ENCODE assay signal across 21 cellular contexts in the genomic region with DNA sequence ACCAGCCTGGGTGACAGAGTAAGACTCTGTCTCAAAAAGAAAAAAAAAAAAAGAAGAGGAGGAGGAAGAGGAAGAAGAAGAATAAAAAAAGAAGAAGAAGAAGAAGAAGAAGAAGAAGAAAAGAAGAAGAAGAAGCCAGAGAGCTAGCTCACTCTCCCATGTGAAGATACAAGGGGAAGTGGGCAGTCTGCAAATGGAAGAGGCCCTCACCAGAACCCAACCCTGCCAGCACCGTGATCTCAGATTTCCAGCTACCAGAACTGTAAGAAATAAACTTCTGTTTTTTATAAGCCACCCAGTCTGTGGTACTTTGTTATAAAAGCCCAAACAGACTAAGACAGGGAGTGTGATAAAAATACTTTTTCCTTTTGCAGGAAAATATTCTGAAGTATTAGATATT.
"Had no signal": no experiment of that assay in that cellular context is flagged by ENCODE, and none has a peak within 500 bp of the region (broad histone marks: within the 10 kb centered on the region; RNA-seq: fewer than 3 reads in every experiment).

No MANE protein-coding gene starts in this region.

- H3K27ac ChIP-seq: breast epithelium, dorsolateral prefrontal cortex, esophagus squamous epithelium, heart left ventricle had no signal

- DNase-seq: activated CD4-positive, alpha-beta memory T cell treated with anti-CD3 and anti-CD28 coated beads for 36 hours; activated CD4-positive, alpha-beta T cell treated with anti-CD3 and anti-CD28 coated beads for 48 hours; activated CD4-positive, CD25-positive, alpha-beta regulatory T cell; activated naive CD4-positive, alpha-beta T cell treated with Interleukin-2 at 50 U/mL for 16 hours; activated naive CD8-positive, alpha-beta T cell treated with anti-CD3 and anti-CD28 coated beads for 36 hours; activated T-cell treated with anti-CD3 and anti-CD28 coated beads, Interleukin-2, amount 50 U/mL, for 48 hours; dorsolateral prefrontal cortex; effector memory CD8-positive, alpha-beta T cell; esophagus squamous epithelium; mesenchymal stem cell; nucleus accumbens; sigmoid colon; stimulated activated CD4-positive, alpha-beta T cell treated with anti-CD3 and anti-CD28 coated beads, Interleukin-15, amount 100 ng/mL, for 24 hours; stimulated activated CD4-positive, alpha-beta T cell treated with anti-CD3 and anti-CD28 coated beads, Interleukin-2, amount 100 ng/mL, for 48 hours; stimulated activated CD8-positive, alpha-beta memory T cell treated with anti-CD3 and anti-CD28 coated beads, Interleukin-4, amount 100 ng/mL, for 48 hours; stimulated activated naive CD4-positive, alpha-beta T cell; T-helper 17 cell had no signal

- H3K27me3 ChIP-seq: breast epithelium, dorsolateral prefrontal cortex, esophagus squamous epithelium, heart left ventricle, sigmoid colon had no signal

- H3K4me3 ChIP-seq: breast epithelium, dorsolateral prefrontal cortex, esophagus squamous epithelium, heart left ventricle, sigmoid colon, smooth muscle cell, thoracic aorta had no signal

- H3K4me1 ChIP-seq: breast epithelium, esophagus squamous epithelium, heart left ventricle had no signal

- ATAC-seq: effector memory CD8-positive, alpha-beta T cell; heart left ventricle; T-helper 17 cell had no signal

- H3K36me3 ChIP-seq: breast epithelium, esophagus squamous epithelium, heart left ventricle, sigmoid colon, thoracic aorta had no signal

- H3K9me3 ChIP-seq: breast epithelium, esophagus squamous epithelium, sigmoid colon, thoracic aorta had no signal
